In genomic region chr4:157221426-157221894, GRCh38 we compare ENCODE assay signal across 1 cellular context.
TF ChIP-seq lines count a peak whose summit lies in the region.

No MANE protein-coding gene starts in this region.

TF ChIP-seq in WTC11, 78 proteins besides CTCF, POLR2A, EP300 and RAD21 (continued from another document):
- TF ChIP-seq ATF6 (CRISPR knock-in tag; IDR thresholded peaks at IDR 0.05) (no peak), ESRRA (CRISPR knock-in tag; IDR thresholded peaks at IDR 0.05; ENCODE audit: borderline replicate concordance) (no peak), NFYB (CRISPR knock-in tag; conservative IDR thresholded peaks at IDR 0.05; ENCODE audit: low read depth) (no peak)
- TF ChIP-seq, protein P1, sequence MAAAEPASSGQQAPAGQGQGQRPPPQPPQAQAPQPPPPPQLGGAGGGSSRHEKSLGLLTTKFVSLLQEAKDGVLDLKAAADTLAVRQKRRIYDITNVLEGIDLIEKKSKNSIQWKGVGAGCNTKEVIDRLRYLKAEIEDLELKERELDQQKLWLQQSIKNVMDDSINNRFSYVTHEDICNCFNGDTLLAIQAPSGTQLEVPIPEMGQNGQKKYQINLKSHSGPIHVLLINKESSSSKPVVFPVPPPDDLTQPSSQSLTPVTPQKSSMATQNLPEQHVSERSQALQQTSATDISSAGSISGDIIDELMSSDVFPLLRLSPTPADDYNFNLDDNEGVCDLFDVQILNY (CRISPR knock-in tag; IDR thresholded peaks at IDR 0.05): no peak
